ENCODE assay signal across 1 cellular context in the genomic region with DNA sequence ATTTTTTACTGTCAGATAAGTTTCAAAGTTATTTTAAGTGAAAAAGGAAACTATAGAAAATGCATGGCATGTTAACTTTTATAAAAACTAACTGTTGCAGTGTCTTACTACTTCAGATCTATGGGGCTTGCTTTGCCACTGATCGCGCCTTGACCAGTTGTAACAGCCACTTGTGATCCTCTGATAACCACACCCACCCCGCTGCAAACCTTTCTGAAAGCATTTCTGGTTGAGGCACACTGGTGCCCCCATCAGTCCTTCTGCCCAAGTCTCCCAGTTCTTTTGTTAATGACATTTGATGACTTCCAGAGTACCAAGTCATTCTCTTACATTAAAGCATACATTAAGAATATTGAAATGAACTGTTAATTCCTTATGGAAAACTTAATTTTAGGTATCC.
TF ChIP-seq lines count a peak whose summit lies in the region.

No MANE protein-coding gene starts in this region.

TF ChIP-seq in IMR-90, 13 proteins besides CTCF, POLR2A, EP300 and RAD21:
- TF ChIP-seq FOS (IDR thresholded peaks at IDR 0.05; ENCODE audit: low read depth, low read length) (no peak), BHLHE40 (IDR thresholded peaks at IDR 0.05; ENCODE audit: low read depth, low read length) (no peak), SMC3 (IDR thresholded peaks at IDR 0.05; ENCODE audit: low read depth, low read length) (no peak), RFX5 (IDR thresholded peaks at IDR 0.05; ENCODE audit: low read depth, low read length) (no peak), NFE2L2 (IDR thresholded peaks at IDR 0.05; ENCODE audit: low read depth, low read length) (no peak), RCOR1 (IDR thresholded peaks at IDR 0.05; ENCODE audit: insufficient replicate concordance, low read length) (no peak), MAZ (IDR thresholded peaks at IDR 0.05; ENCODE audit: borderline replicate concordance, low read depth, low read length) (no peak), CEBPB (IDR thresholded peaks at IDR 0.05; ENCODE audit: low read depth, low read length) (no peak), CHD1 (IDR thresholded peaks at IDR 0.05; ENCODE audit: low read depth, low read length) (no peak), MAFK (IDR thresholded peaks at IDR 0.05; ENCODE audit: low read depth, low read length) (no peak), MXI1 (IDR thresholded peaks at IDR 0.05; ENCODE audit: borderline replicate concordance, low read depth, low read length) (no peak)
- TF ChIP-seq, protein P1, sequence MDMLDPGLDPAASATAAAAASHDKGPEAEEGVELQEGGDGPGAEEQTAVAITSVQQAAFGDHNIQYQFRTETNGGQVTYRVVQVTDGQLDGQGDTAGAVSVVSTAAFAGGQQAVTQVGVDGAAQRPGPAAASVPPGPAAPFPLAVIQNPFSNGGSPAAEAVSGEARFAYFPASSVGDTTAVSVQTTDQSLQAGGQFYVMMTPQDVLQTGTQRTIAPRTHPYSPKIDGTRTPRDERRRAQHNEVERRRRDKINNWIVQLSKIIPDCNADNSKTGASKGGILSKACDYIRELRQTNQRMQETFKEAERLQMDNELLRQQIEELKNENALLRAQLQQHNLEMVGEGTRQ (IDR thresholded peaks at IDR 0.05; ENCODE audit: low read depth, low read length) = no peak
- TF ChIP-seq, protein P2, sequence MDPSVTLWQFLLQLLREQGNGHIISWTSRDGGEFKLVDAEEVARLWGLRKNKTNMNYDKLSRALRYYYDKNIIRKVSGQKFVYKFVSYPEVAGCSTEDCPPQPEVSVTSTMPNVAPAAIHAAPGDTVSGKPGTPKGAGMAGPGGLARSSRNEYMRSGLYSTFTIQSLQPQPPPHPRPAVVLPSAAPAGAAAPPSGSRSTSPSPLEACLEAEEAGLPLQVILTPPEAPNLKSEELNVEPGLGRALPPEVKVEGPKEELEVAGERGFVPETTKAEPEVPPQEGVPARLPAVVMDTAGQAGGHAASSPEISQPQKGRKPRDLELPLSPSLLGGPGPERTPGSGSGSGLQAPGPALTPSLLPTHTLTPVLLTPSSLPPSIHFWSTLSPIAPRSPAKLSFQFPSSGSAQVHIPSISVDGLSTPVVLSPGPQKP (IDR thresholded peaks at IDR 0.05; ENCODE audit: borderline replicate concordance, low read depth, low read length) = no peak
TF ChIP-seq in IMR-90: peak in this region for 0.
